ENCODE assay signal across 15 cellular contexts in the genomic region with DNA sequence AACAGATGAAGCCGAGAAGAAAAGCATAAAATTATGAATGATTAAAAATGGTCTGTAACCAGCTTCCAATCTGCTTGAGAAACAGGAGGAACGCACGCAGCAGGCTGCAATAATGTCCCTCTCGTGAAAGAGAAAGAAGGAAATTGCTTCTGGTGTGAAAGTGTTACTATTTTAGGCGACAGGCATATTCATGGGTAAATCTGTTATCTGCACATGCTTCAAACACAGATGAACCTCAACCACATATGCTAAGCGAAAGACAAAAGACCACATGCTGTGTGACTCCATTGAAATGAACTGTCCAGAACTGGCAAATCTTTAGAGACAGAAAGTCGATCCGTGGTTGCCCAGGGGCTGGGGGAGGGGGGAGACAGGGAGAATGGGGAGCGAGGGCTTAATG. TPM values are rescaled to one million over a fixed set of nuclear protein-coding genes. Genes with fewer than 3 reads are reported as not detected.
DNase-seq lines count a peak whose midpoint lies in the region; FAIRE-seq and TF ChIP-seq lines count a peak whose summit lies in the region.
"Had no signal": no experiment of that assay in that cellular context is flagged by ENCODE, and none has a peak within 500 bp of the region (broad histone marks: within the 10 kb centered on the region; RNA-seq: fewer than 3 reads in every experiment).

No MANE protein-coding gene starts in this region.

- DNase-seq in DMS79 treated with DMSO at 0.1 percent for 48 hours (lab: John Stamatoyannopoulos, UW): peak; percentile 6
- DNase-seq in DMS79 (lab: John Stamatoyannopoulos, UW): no peak
- DNase-seq in GM12891 (ENCODE audit: insufficient read length, low spot score): no peak
- peak; percentile 51 for DNase-seq in NCI-H2107 treated with DMSO at 0.1 percent for 48 hours (lab: John Stamatoyannopoulos, UW; ENCODE audit: unreplicated experiment)
- DNase-seq in A172 (ENCODE audit: low spot score): no peak
- DNase-seq in hippocampal formation (lab: John Stamatoyannopoulos, UW): no peak
- no peak for DNase-seq in iPS-NIHi11 (ENCODE audit: low spot score)
- DNase-seq: effector memory CD4-positive, alpha-beta T cell; mesenchymal stem cell; NCI-H146; NK-92 treated with Interleukin-12 subunit alpha and Interleukin-12 subunit beta, amount 100 ng/mL, for 24 hours; pancreas; testis had no signal

- peaks cover 9% of the 10 kb centered on the region for H3K4me1 Mint-ChIP-seq in brain

- H3K4me3 Mint-ChIP-seq in brain: peak overlapping the region in 4 of 5 experiments; percentile 7 to 66 (median 32)

- H3K27me3 Mint-ChIP-seq in brain: no peaks in the 10 kb centered on the region

- H3K9me3 Mint-ChIP-seq in brain: peaks cover 0 to 23% (median 5%) of the 10 kb centered on the region in 5 experiments
- H3K9me3 Mint-ChIP-seq: IgD-negative memory B cell had no signal

- peak overlapping the region; percentile 56 to 99 (median 92) for H3K27ac Mint-ChIP-seq in brain
- H3K27ac Mint-ChIP-seq: IgD-negative memory B cell had no signal

- TF ChIP-seq CTCF in brain (conservative IDR thresholded peaks at IDR 0.05): no peak

- FAIRE-seq in GM12891 (lab: Jason Lieb, UNC): peak; percentile 95
- FAIRE-seq: pancreas had no signal

- TF ChIP-seq POLR2A in GM12891 (IDR thresholded peaks at IDR 0.05; ENCODE audit: low read depth, low read length): no peak

- H3K36me3 Mint-ChIP-seq in brain: no peaks in the 10 kb centered on the region
- H3K36me3 Mint-ChIP-seq: IgD-negative memory B cell had no signal

TF ChIP-seq in GM12891, 5 proteins besides CTCF, POLR2A, EP300 and RAD21:
- no peak for TF ChIP-seq SPI1 (IDR thresholded peaks at IDR 0.05; ENCODE audit: low read depth, low read length)
- TF ChIP-seq POLR2AphosphoS5 (IDR thresholded peaks at IDR 0.05; ENCODE audit: low read depth, low read length): no peak
- TF ChIP-seq POU2F2 (IDR thresholded peaks at IDR 0.05; ENCODE audit: low read depth, low read length): no peak
- TF ChIP-seq TAF1 (IDR thresholded peaks at IDR 0.05; ENCODE audit: low read depth, low read length): no peak
- no peak for TF ChIP-seq PAX5 (IDR thresholded peaks at IDR 0.05; ENCODE audit: insufficient read depth, low read length, severe bottlenecking)
TF ChIP-seq in GM12891: peak in this region for 0.

RNA-seq across cellular contexts. Expression of a gene that starts 3.4 kb away (rescaled TPM):
- polyA plus RNA-seq in GM12891 (2012; ENCODE audit: low read depth, missing spikeins): 0.05 TPM
- polyA plus RNA-seq in brain (ENCODE audit: insufficient read depth, low read depth, low replicate concordance): not detected
- total RNA-seq in A172 (2014; rRNA removed; shearing (Covaris generic)): not detected in 2 replicates
- total RNA-seq: pancreas, testis had no signal
- polyA plus RNA-seq: IgD-negative memory B cell, pancreas had no signal

RNA-seq across cellular contexts. Expression of a gene that starts 39.0 kb away (rescaled TPM):
- 2.3 TPM for polyA plus RNA-seq in GM12891 (2012; ENCODE audit: low read depth, missing spikeins)
- 0.27 TPM for polyA plus RNA-seq in brain (ENCODE audit: insufficient read depth, low read depth, low replicate concordance)
- total RNA-seq in A172 (2014; rRNA removed; shearing (Covaris generic)): 0.05 TPM in 1 of 2 replicates, not detected in the other
- polyA plus RNA-seq: IgD-negative memory B cell had no signal

Comparison
In these comparisons a context has a peak if more than half of its experiments do, and no peak if none do; other contexts are left out.
1. DNase-seq: peak in DMS79 treated with DMSO at 0.1 percent for 48 hours (single experiment) and NCI-H2107 treated with DMSO at 0.1 percent for 48 hours (single experiment); none in DMS79 (single experiment), GM12891 (single experiment), A172 (single experiment), hippocampal formation (0 of 2) and iPS-NIHi11 (single experiment).